1 cellular context compared by ENCODE assay signal in the genomic region with DNA sequence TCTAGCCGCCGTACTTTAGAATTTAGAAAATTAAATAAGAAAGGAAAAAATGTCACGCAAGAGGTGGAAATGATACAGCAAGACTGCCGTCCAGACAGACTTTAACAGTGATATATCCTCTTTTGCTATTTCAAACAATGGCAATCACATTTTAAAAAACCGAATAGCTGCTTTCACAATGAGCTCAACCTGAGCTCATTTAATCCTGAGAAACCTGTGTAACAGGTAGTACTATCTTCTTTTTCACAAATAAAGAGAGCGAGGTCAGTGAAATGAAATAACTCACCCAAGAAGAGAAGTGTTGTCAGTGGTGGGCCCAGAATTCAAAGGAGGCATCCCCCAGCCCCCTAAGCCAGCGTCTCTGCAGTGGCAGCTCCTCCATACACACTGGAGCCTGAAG.
TF ChIP-seq lines count a peak whose summit lies in the region.

No MANE protein-coding gene starts in this region.

TF ChIP-seq in GM23338, 12 proteins besides CTCF, POLR2A, EP300 and RAD21 (continued from another document):
- TF ChIP-seq, protein P1, sequence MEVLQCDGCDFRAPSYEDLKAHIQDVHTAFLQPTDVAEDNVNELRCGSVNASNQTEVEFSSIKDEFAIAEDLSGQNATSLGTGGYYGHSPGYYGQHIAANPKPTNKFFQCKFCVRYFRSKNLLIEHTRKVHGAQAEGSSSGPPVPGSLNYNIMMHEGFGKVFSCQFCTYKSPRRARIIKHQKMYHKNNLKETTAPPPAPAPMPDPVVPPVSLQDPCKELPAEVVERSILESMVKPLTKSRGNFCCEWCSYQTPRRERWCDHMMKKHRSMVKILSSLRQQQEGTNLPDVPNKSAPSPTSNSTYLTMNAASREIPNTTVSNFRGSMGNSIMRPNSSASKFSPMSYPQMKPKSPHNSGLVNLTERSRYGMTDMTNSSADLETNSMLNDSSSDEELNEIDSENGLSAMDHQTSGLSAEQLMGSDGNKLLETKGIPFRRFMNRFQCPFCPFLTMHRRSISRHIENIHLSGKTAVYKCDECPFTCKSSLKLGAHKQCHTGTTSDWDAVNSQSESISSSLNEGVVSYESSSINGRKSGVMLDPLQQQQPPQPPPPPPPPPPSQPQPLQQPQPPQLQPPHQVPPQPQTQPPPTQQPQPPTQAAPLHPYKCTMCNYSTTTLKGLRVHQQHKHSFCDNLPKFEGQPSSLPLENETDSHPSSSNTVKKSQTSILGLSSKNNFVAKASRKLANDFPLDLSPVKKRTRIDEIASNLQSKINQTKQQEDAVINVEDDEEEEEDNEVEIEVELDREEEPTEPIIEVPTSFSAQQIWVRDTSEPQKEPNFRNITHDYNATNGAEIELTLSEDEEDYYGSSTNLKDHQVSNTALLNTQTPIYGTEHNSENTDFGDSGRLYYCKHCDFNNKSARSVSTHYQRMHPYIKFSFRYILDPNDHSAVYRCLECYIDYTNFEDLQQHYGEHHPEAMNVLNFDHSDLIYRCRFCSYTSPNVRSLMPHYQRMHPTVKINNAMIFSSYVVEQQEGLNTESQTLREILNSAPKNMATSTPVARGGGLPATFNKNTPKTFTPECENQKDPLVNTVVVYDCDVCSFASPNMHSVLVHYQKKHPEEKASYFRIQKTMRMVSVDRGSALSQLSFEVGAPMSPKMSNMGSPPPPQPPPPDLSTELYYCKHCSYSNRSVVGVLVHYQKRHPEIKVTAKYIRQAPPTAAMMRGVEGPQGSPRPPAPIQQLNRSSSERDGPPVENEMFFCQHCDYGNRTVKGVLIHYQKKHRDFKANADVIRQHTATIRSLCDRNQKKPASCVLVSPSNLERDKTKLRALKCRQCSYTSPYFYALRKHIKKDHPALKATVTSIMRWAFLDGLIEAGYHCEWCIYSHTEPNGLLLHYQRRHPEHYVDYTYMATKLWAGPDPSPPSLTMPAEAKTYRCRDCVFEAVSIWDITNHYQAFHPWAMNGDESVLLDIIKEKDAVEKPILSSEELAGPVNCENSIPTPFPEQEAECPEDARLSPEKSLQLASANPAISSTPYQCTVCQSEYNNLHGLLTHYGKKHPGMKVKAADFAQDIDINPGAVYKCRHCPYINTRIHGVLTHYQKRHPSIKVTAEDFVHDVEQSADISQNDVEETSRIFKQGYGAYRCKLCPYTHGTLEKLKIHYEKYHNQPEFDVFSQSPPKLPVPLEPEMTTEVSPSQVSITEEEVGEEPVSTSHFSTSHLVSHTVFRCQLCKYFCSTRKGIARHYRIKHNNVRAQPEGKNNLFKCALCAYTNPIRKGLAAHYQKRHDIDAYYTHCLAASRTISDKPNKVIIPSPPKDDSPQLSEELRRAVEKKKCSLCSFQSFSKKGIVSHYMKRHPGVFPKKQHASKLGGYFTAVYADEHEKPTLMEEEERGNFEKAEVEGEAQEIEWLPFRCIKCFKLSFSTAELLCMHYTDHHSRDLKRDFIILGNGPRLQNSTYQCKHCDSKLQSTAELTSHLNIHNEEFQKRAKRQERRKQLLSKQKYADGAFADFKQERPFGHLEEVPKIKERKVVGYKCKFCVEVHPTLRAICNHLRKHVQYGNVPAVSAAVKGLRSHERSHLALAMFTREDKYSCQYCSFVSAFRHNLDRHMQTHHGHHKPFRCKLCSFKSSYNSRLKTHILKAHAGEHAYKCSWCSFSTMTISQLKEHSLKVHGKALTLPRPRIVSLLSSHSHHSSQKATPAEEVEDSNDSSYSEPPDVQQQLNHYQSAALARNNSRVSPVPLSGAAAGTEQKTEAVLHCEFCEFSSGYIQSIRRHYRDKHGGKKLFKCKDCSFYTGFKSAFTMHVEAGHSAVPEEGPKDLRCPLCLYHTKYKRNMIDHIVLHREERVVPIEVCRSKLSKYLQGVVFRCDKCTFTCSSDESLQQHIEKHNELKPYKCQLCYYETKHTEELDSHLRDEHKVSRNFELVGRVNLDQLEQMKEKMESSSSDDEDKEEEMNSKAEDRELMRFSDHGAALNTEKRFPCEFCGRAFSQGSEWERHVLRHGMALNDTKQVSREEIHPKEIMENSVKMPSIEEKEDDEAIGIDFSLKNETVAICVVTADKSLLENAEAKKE (CRISPR knock-in tag; IDR thresholded peaks at IDR 0.05): no peak
- TF ChIP-seq CREB1 (CRISPR knock-in tag; IDR thresholded peaks at IDR 0.05; ENCODE audit: low read depth) (no peak), JUNB (IDR thresholded peaks at IDR 0.05; ENCODE audit: unreplicated experiment) (no peak), STAT1 (IDR thresholded peaks at IDR 0.05; ENCODE audit: unreplicated experiment) (no peak), ZNF114 (CRISPR knock-in tag; IDR thresholded peaks at IDR 0.05) (no peak), EZH2 (IDR thresholded peaks at IDR 0.05; ENCODE audit: low read depth, unreplicated experiment) (no peak), POLR2AphosphoS5 (IDR thresholded peaks at IDR 0.05; ENCODE audit: low read depth) (no peak)
- TF ChIP-seq, protein P2, sequence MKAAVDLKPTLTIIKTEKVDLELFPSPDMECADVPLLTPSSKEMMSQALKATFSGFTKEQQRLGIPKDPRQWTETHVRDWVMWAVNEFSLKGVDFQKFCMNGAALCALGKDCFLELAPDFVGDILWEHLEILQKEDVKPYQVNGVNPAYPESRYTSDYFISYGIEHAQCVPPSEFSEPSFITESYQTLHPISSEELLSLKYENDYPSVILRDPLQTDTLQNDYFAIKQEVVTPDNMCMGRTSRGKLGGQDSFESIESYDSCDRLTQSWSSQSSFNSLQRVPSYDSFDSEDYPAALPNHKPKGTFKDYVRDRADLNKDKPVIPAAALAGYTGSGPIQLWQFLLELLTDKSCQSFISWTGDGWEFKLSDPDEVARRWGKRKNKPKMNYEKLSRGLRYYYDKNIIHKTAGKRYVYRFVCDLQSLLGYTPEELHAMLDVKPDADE (IDR thresholded peaks at IDR 0.05): no peak
